In genomic region chr16:77211880-77212735, GRCh38 we compare ENCODE assay signal across 8 cellular contexts. TPM values are rescaled to one million over a fixed set of nuclear protein-coding genes. Genes with fewer than 3 reads are reported as not detected.
DNase-seq lines count a peak whose midpoint lies in the region; ATAC-seq lines count a peak whose summit lies in the region.

No MANE protein-coding gene starts in this region.

- peak overlapping the region; percentile 72 for H2AFZ ChIP-seq in ACC112 (ENCODE audit: low read length, unreplicated experiment)

- H3K36me3 ChIP-seq in ACC112 (ENCODE audit: insufficient read depth, low read length), result no peaks in the 10 kb centered on the region

- H3K79me2 ChIP-seq in ACC112 (ENCODE audit: control insufficient read depth, insufficient read depth, low read length, unreplicated experiment), result no peaks in the 10 kb centered on the region

- ATAC-seq in GM18873 (IDR thresholded peaks at IDR 0.05; ENCODE audit: low FRiP score, unreplicated experiment), result peak; percentile 42
- ATAC-seq in HG03103 (IDR thresholded peaks at IDR 0.05; ENCODE audit: low read depth, unreplicated experiment), result peak; percentile 57

- DNase-seq in NCI-H345 treated with DMSO at 0.1 percent for 48 hours (lab: John Stamatoyannopoulos, UW; ENCODE audit: unreplicated experiment), result peak; percentile 51
- peak; percentile 61 to 71 for DNase-seq in activated CD4-positive, alpha-beta T cell treated with anti-CD3 and anti-CD28 coated beads, Interleukin-2, amount 50 U/mL, for 4 hours
- DNase-seq in effector CD8-positive, alpha-beta T cell (lab: John Stamatoyannopoulos, UW), result peak; percentile 69
- DNase-seq in myocyte (ENCODE audit: low read depth), result peak; percentile 77
- DNase-seq in stimulated activated naive CD4-positive, alpha-beta T cell (lab: John Stamatoyannopoulos, UW), result peak; percentile 64 to 81 (median 74)

- H3K27me3 ChIP-seq in ACC112 (ENCODE audit: insufficient read depth, low read length), result peaks cover 12% of the 10 kb centered on the region

- H3K27ac ChIP-seq in ACC112 (ENCODE audit: low read depth, low read length), result no peak overlapping the region

- H3K4me3 ChIP-seq in ACC112 (ENCODE audit: low read depth, low read length), result peak overlapping the region; percentile 83

- peaks cover 14% of the 10 kb centered on the region for H3K4me1 ChIP-seq in ACC112 (ENCODE audit: control insufficient read depth, insufficient read depth, low read length, unreplicated experiment)

RNA-seq across cellular contexts. Expression of gene SYCE1L, which starts 12.9 kb away (rescaled TPM):
- 0.45 and 1.2 TPM in 2 replicates for total RNA-seq in myocyte
- 0.83 TPM for polyA plus RNA-seq in myocyte (2012)

RNA-seq across cellular contexts. Expression of gene MON1B, which starts 21.1 kb away (rescaled TPM):
- 9.5 and 12.1 TPM in 2 replicates for total RNA-seq in myocyte
- polyA plus RNA-seq in myocyte (2012), result 19.1 TPM
